ENCODE assay signal across 10 cellular contexts in the genomic region with DNA sequence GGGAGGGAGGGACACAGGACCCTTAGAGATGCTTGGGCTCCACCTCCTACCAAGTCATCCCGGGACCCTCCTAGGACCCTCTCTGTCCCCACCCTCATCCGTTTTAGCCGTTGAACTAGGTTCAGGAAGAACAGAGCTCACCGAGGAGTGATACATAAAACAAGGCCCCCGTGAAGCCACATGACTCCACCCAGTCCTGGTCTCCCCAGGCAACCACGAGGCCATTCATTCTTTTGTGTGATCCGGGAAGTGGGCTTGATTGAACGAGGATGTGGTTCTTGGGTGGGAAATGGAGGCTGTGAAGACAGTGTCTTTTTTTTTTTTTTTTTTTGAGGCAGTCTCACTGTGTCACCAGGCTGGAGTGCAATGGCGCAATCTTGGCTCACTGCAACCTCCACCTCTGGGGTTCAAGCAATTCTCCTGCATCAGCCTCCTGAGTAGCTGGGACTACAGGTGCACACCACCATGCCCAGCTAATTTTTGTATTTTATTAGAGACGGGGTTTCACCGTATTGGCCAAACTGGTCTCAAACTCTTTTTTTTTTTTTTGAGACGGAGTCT. TPM values are rescaled to one million over a fixed set of nuclear protein-coding genes. Genes with fewer than 3 reads are reported as not detected.
DNase-seq lines count a peak whose midpoint lies in the region; ATAC-seq and TF ChIP-seq lines count a peak whose summit lies in the region.
"Had no signal": no experiment of that assay in that cellular context is flagged by ENCODE, and none has a peak within 500 bp of the region (broad histone marks: within the 10 kb centered on the region; RNA-seq: fewer than 3 reads in every experiment).

No MANE protein-coding gene starts in this region.

- H3K9me3 Mint-ChIP-seq in activated naive CD4-positive, alpha-beta T cell treated with anti-CD3 and anti-CD28 coated beads, Interleukin-2, amount 50 U/mL, for 72 hours, result peaks cover 6 to 25% of the 10 kb centered on the region in 2 donors

- H3K36me3 Mint-ChIP-seq in activated naive CD4-positive, alpha-beta T cell treated with anti-CD3 and anti-CD28 coated beads, Interleukin-2, amount 50 U/mL, for 72 hours, result peaks cover 0 to 23% of the 10 kb centered on the region in 2 donors

- H3K27me3 ChIP-seq in DND-41 (ENCODE audit: insufficient read depth, low read length, poor library complexity), result no peaks in the 10 kb centered on the region
- peaks cover 0 to 23% (median 11%) of the 10 kb centered on the region in 3 donors for H3K27me3 ChIP-seq in psoas muscle (ENCODE audit: insufficient read depth in 3 of 3, low read length in 2 of 3)

- no peaks in the 10 kb centered on the region for H3K9me3 ChIP-seq in DND-41 (ENCODE audit: insufficient read depth, low read length, severe bottlenecking)
- H3K9me3 ChIP-seq in psoas muscle, result no peaks in the 10 kb centered on the region

- intact Hi-C loops in psoas muscle (cut with DNase I), result no loop called here

- no peaks in the 10 kb centered on the region for H4K20me1 ChIP-seq in DND-41 (ENCODE audit: insufficient read depth, low read length)

- H3K4me3 ChIP-seq in DND-41 (ENCODE audit: low read depth in 1 of 2, low read length in 2 of 2) (no peak overlapping the region), psoas muscle (no peak overlapping the region)

- no peak for TF ChIP-seq CTCF in DND-41 (IDR thresholded peaks at IDR 0.05; ENCODE audit: borderline replicate concordance, extremely low read depth, low read length, poor library complexity, severe bottlenecking)
- no peak for TF ChIP-seq CTCF in psoas muscle (IDR thresholded peaks at IDR 0.05)

- peak overlapping the region; percentile 14; the same call in 1 of the 2 replicates for H3K9ac ChIP-seq in DND-41 (ENCODE audit: low read depth, low read length)

- DNase-seq in DND-41 (peak; percentile 95), psoas muscle (no peak), hepatic stellate cell (ENCODE audit: low spot score) (no peak), SW480 (ENCODE audit: low spot score) (no peak), glomerular visceral epithelial cell (ENCODE audit: extremely low spot score) (no peak)
- DNase-seq in activated CD4-positive, alpha-beta T cell treated with anti-CD3 and anti-CD28 coated beads for 24 hours (ENCODE audit: low read depth in 2 of 2), result peak; percentile 20 to 36
- DNase-seq in activated naive CD4-positive, alpha-beta T cell treated with anti-CD3 and anti-CD28 coated beads, Interleukin-2, amount 50 U/mL, for 72 hours (ENCODE audit: low spot score in 2 of 2), result peak; percentile 53 to 70
- peak; percentile 11 to 67 (median 58) for DNase-seq in stimulated activated CD4-positive, alpha-beta T cell treated with anti-CD3 and anti-CD28 coated beads, TNF-alpha, amount 100 ng/mL, for 1 hour (ENCODE audit: low read depth in 3 of 3, low spot score in 1 of 3)
- DNase-seq: COR-L47 had no signal

- ATAC-seq in DND-41 (ENCODE audit: insufficient read depth, low read depth), result peak; percentile 97
- ATAC-seq in activated naive CD4-positive, alpha-beta T cell treated with anti-CD3 and anti-CD28 coated beads, Interleukin-2, amount 50 U/mL, for 72 hours, result peak; percentile 78 to 91
- ATAC-seq in psoas muscle, result no peak
- ATAC-seq: left lobe of liver had no signal

- H3K4me2 ChIP-seq in DND-41 (ENCODE audit: insufficient read depth, low read length), result peak overlapping the region; percentile 3; the same call in 1 of the 2 replicates

- H3K4me1 ChIP-seq in DND-41 (ENCODE audit: insufficient read depth, low read length) (peaks cover 24% of the 10 kb centered on the region), psoas muscle (no peaks in the 10 kb centered on the region)

- H3K27ac ChIP-seq in DND-41 (ENCODE audit: low read length), result peak overlapping the region; percentile 71
- H3K27ac ChIP-seq in psoas muscle, result no peak overlapping the region

- H3K27ac Mint-ChIP-seq in activated naive CD4-positive, alpha-beta T cell treated with anti-CD3 and anti-CD28 coated beads, Interleukin-2, amount 50 U/mL, for 72 hours, result peak overlapping the region; percentile 76 to 97

- 65 to 68% (median 68%) methylated on average over 12 of the region's 12 CpGs for WGBS in psoas muscle, 3 donors

- H2AFZ ChIP-seq in DND-41 (ENCODE audit: low read depth, low read length), result peak overlapping the region; percentile 50

- H3K36me3 ChIP-seq in DND-41 (ENCODE audit: insufficient read depth, low read length), result no peaks in the 10 kb centered on the region
- no peaks in the 10 kb centered on the region for H3K36me3 ChIP-seq in psoas muscle (ENCODE audit: insufficient read depth in 1 of 2, low read depth in 1 of 2)

- no peaks in the 10 kb centered on the region for H3K79me2 ChIP-seq in DND-41 (ENCODE audit: insufficient read depth, low read length)

RNA-seq across cellular contexts. Expression of gene TRARG1, which starts 14.8 kb away (rescaled TPM):
- total RNA-seq in activated naive CD4-positive, alpha-beta T cell treated with anti-CD3 and anti-CD28 coated beads, Interleukin-2, amount 50 U/mL, for 72 hours, result under 1 TPM in 1 of 2 donors, not detected in 1; 0.08 TPM
- total RNA-seq in psoas muscle, result under 1 TPM; 0.28 to 0.69 (median 0.38) TPM
- polyA plus RNA-seq in psoas muscle, result 1 to 10 TPM in 1 of 3 donors, under 1 TPM in 2; 0.36 to 1.3 (median 0.93) TPM
- total RNA-seq: left lobe of liver had no signal

RNA-seq across cellular contexts. Expression of gene BHLHA9, which starts 24.0 kb away (rescaled TPM):
- total RNA-seq in activated naive CD4-positive, alpha-beta T cell treated with anti-CD3 and anti-CD28 coated beads, Interleukin-2, amount 50 U/mL, for 72 hours, result not detected
- total RNA-seq in psoas muscle, result not detected
- polyA plus RNA-seq in psoas muscle, result not detected

Comparison
In these comparisons a context has a peak if more than half of its experiments do, and no peak if none do; other contexts are left out.
1. ATAC-seq: peak in DND-41 (single experiment) and activated naive CD4-positive, alpha-beta T cell treated with anti-CD3 and anti-CD28 coated beads, Interleukin-2, amount 50 U/mL, for 72 hours (2 of 2); none in psoas muscle (0 of 4).
2. DNase-seq: peak in DND-41 (single experiment), activated CD4-positive, alpha-beta T cell treated with anti-CD3 and anti-CD28 coated beads for 24 hours (2 of 2), activated naive CD4-positive, alpha-beta T cell treated with anti-CD3 and anti-CD28 coated beads, Interleukin-2, amount 50 U/mL, for 72 hours (2 of 2) and stimulated activated CD4-positive, alpha-beta T cell treated with anti-CD3 and anti-CD28 coated beads, TNF-alpha, amount 100 ng/mL, for 1 hour (3 of 3); none in psoas muscle (0 of 2), hepatic stellate cell (single experiment), SW480 (single experiment) and glomerular visceral epithelial cell (single experiment).